ENCODE assay signal across 8 cellular contexts in the genomic region with DNA sequence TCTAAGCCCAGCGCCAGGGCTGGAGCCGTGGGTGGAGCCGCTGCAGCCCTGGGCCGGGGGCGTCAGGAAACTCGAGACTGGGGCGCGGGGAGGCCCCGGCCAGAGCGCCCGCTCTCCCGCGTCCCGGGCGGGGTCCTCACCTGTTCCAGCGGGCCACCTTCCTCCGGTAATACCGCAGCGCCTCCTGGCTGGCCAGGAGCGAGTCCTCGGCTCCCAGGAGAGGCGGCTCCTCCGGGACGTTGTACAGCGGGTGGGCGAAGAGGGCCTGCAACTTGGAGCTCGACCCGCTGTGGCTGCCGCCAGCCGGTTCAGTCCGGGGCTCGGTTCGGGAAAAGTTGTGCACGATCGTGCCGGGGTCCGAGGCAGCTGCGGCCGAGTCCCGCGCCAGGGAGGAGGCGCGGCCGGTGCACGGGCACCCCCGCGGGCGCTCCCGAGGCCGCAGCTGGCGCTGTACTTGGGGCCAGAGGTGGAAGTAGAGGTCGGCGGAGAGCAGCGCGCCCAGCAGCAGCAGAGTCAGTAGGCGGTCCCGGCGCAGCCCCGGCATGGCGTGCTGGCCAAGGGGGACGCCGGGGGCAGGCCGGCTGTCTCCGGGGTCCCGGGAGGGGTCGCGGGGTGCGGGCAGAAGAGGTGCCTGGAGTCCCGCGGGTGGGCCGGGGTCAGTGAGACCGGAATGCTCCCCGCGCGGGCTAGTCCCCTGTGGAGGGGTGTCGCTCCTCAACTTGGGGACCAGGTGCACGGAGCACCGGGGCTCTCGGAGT. TPM values are rescaled to one million over a fixed set of nuclear protein-coding genes. Genes with fewer than 3 reads are reported as not detected.
DNase-seq lines count a peak whose midpoint lies in the region; ATAC-seq, FAIRE-seq and TF ChIP-seq lines count a peak whose summit lies in the region.

No MANE protein-coding gene starts in this region.

- H3K36me3 ChIP-seq in fibroblast of lung (ENCODE audit: control insufficient read depth, insufficient read depth, low read length) = no peaks in the 10 kb centered on the region
- no peaks in the 10 kb centered on the region for H3K36me3 ChIP-seq in neural cell (ENCODE audit: insufficient read depth, low read length)

- no peak overlapping the region for H3K27ac Mint-ChIP-seq in T-cell

- peak overlapping the region; percentile 75 for H3K4me2 ChIP-seq in fibroblast of lung (ENCODE audit: extremely low read depth, insufficient read depth, low read length)
- H3K4me2 ChIP-seq in neural cell (ENCODE audit: low read length) = peak overlapping the region; percentile 4

- H2AFZ ChIP-seq in fibroblast of lung (ENCODE audit: low read length) = no peak overlapping the region
- H2AFZ ChIP-seq in neural cell (ENCODE audit: low read depth, low read length) = no peak overlapping the region

- H3K79me2 ChIP-seq in fibroblast of lung (ENCODE audit: control insufficient read depth, insufficient read depth, low read length) (no peaks in the 10 kb centered on the region), neural cell (replicated peaks; ENCODE audit: insufficient read depth, low read length) (no peaks in the 10 kb centered on the region)

- no peaks in the 10 kb centered on the region for H3K4me1 ChIP-seq in fibroblast of lung (ENCODE audit: control insufficient read depth, extremely low read depth, insufficient read depth, low read length)

- no peak for TF ChIP-seq RAD21 in neural cell (conservative IDR thresholded peaks at IDR 0.05)

- no peak overlapping the region for H3K27ac ChIP-seq in fibroblast of lung (ENCODE audit: insufficient read depth, low read length)
- no peak overlapping the region for H3K27ac ChIP-seq in neural cell (ENCODE audit: low read length)

- TF ChIP-seq POLR2A in GM12891 (IDR thresholded peaks at IDR 0.05; ENCODE audit: low read depth, low read length) = no peak

- H3K9me3 Mint-ChIP-seq in T-cell = no peaks in the 10 kb centered on the region

- peaks cover 16% of the 10 kb centered on the region for H3K27me3 ChIP-seq in fibroblast of lung (ENCODE audit: control insufficient read depth, insufficient read depth, low read length)
- H3K27me3 ChIP-seq in neural cell (ENCODE audit: insufficient read depth, low read depth, low read length) = peaks cover 54% of the 10 kb centered on the region

- FAIRE-seq in GM12891 (lab: Jason Lieb, UNC) = no peak

- POLR2A ChIA-PET in T-cell (lab: Charles Lee) = no interaction called here

- TF ChIP-seq CTCF in fibroblast of lung (conservative IDR thresholded peaks at IDR 0.05 in 1 of 2, IDR thresholded peaks at IDR 0.05 in 1 of 2; ENCODE audit: low read depth in 1 of 2, low read length in 2 of 2) = peak; percentile 9 to 22
- no peak for TF ChIP-seq CTCF in neural cell (IDR thresholded peaks at IDR 0.05; ENCODE audit: poor library complexity, severe bottlenecking)

- peak overlapping the region; percentile 63 to 82 (median 64) for H3K4me3 Mint-ChIP-seq in T-cell

- peak; percentile 39 for DNase-seq in GM12891 (ENCODE audit: insufficient read length, low spot score)
- DNase-seq in T-cell = peak in 3 of 34 experiments; percentile 1 to 7 (median 6)
- no peak for DNase-seq in fibroblast of lung (ENCODE audit: low read depth in 2 of 2)
- DNase-seq in GOT3 (lab: John Stamatoyannopoulos, UW) = no peak

- CTCF ChIA-PET in T-cell (lab: Charles Lee) = no interaction called here

- H3K4me1 Mint-ChIP-seq in T-cell = peaks cover 13 to 24% (median 22%) of the 10 kb centered on the region in 3 donors

- ATAC-seq in T-cell (replicated peaks in 1 of 4) (peak in 3 of 4 experiments; percentile 27 to 37 (median 30)), GM19397 (IDR thresholded peaks at IDR 0.05; ENCODE audit: unreplicated experiment) (no peak), GM18511 (IDR thresholded peaks at IDR 0.05; ENCODE audit: unreplicated experiment) (no peak), HG02870 (IDR thresholded peaks at IDR 0.05; ENCODE audit: unreplicated experiment) (no peak)

- peak overlapping the region; percentile 41 to 65 (median 44) for H3K4me3 ChIP-seq in fibroblast of lung (replicated peaks in 1 of 4; ENCODE audit: control extremely low read depth in 1 of 4, insufficient read depth in 1 of 4, low read depth in 3 of 4, low read length in 4 of 4)
- peak overlapping the region; percentile 70 for H3K4me3 ChIP-seq in neural cell (ENCODE audit: low read length)

- no peak for TF ChIP-seq EP300 in neural cell (conservative IDR thresholded peaks at IDR 0.05; ENCODE audit: poor library complexity, severe bottlenecking)

- H3K9me3 ChIP-seq in fibroblast of lung (ENCODE audit: control insufficient read depth, insufficient read depth, low read depth, low read length) = no peaks in the 10 kb centered on the region
- no peaks in the 10 kb centered on the region for H3K9me3 ChIP-seq in neural cell (ENCODE audit: low read length)

- no peaks in the 10 kb centered on the region for H3K9me2 ChIP-seq in neural cell (ENCODE audit: insufficient read depth, low read length)

- H3K9ac ChIP-seq in fibroblast of lung (ENCODE audit: insufficient read depth, low read length) (peak overlapping the region; percentile 23), neural cell (ENCODE audit: low read length) (peak overlapping the region; percentile 34)

- H3F3A ChIP-seq in neural cell (ENCODE audit: insufficient read depth, low read length, poor library complexity, severe bottlenecking) = no peaks in the 10 kb centered on the region

- peaks cover 66 to 73% of the 10 kb centered on the region in 2 donors for H3K27me3 Mint-ChIP-seq in T-cell

- no peaks in the 10 kb centered on the region for H3K36me3 Mint-ChIP-seq in T-cell

- H4K20me1 ChIP-seq in fibroblast of lung (ENCODE audit: control insufficient read depth, extremely low read depth, insufficient read depth, low read length) (no peaks in the 10 kb centered on the region), neural cell (ENCODE audit: insufficient read depth) (no peaks in the 10 kb centered on the region)

TF ChIP-seq in GM12891, 5 proteins besides CTCF, POLR2A, EP300 and RAD21:
- TF ChIP-seq SPI1 (IDR thresholded peaks at IDR 0.05; ENCODE audit: low read depth, low read length) (no peak), TAF1 (IDR thresholded peaks at IDR 0.05; ENCODE audit: low read depth, low read length) (no peak), POU2F2 (IDR thresholded peaks at IDR 0.05; ENCODE audit: low read depth, low read length) (no peak), PAX5 (IDR thresholded peaks at IDR 0.05; ENCODE audit: insufficient read depth, low read length, severe bottlenecking) (no peak), POLR2AphosphoS5 (IDR thresholded peaks at IDR 0.05; ENCODE audit: low read depth, low read length) (no peak)

TF ChIP-seq in neural cell, 6 proteins besides CTCF, POLR2A, EP300 and RAD21:
- peak; percentile 48 for TF ChIP-seq EZH2 (IDR thresholded peaks at IDR 0.05; ENCODE audit: borderline replicate concordance, insufficient read depth, low read length, poor library complexity, severe bottlenecking)
- no peak for TF ChIP-seq SMC3 (conservative IDR thresholded peaks at IDR 0.05; ENCODE audit: poor library complexity)

RNA-seq across cellular contexts. Expression of a gene that starts 0.9 kb away (rescaled TPM):
- polyA plus RNA-seq in GM12891 (2012; ENCODE audit: low read depth, missing spikeins) = 0.05 TPM
- total RNA-seq in T-cell (under 1 TPM in 3 of 5 donors, not detected in 2; 0.16 to 0.38 (median 0.35) TPM), fibroblast of lung (14.9 and 16.2 TPM in 2 replicates)
- polyA plus RNA-seq in fibroblast of lung (0.96 and 10.0 TPM in 2 replicates), neural cell (not detected in 2 replicates)
- polyA plus RNA-seq in fibroblast of lung (2012) = 1.2 and 16.4 TPM in 2 replicates
- polyA minus RNA-seq in fibroblast of lung (ENCODE audit: low replicate concordance) (0.39 and 18.9 TPM in 2 replicates), neural cell (not detected in 2 replicates)

Comparison
In these comparisons a context has a peak if more than half of its experiments do, and no peak if none do; other contexts are left out.
1. ATAC-seq: peak in T-cell (3 of 4); none in GM19397 (single experiment), GM18511 (single experiment) and HG02870 (single experiment).
2. RNA of a gene that starts 0.9 kb away (total RNA-seq): 14.9 to 16.2 TPM in fibroblast of lung; 0.16 to 0.38 TPM in T-cell; every median in the first group is over 10 times any median in the second.